Comparison of ENCODE assay signal across 29 cellular contexts in the genomic region with DNA sequence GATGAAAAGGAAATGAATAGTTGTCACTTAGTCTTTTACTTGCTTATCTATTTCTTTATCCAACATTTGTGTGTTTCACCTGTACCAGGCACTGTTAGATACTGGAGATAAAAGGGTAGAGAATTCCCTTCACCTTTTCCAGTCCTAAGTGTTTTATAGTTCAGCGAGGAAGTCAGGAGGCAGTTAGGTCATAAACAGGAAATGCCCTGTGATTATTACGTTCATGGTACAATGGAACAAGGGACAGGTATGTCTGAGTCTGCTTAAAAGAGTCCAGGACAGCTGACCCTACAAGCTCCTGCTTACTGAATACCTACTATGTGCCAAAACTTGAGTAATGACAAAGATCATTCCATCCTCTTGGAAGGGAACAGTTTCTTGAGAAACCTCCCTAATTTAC.
"Had no signal": no experiment of that assay in that cellular context is flagged by ENCODE, and none has a peak within 500 bp of the region (broad histone marks: within the 10 kb centered on the region; RNA-seq: fewer than 3 reads in every experiment).

No MANE protein-coding gene starts in this region.

- H3K36me3 Mint-ChIP-seq: immature natural killer cell; naive thymus-derived CD8-positive, alpha-beta T cell; stimulated activated effector memory CD8-positive, alpha-beta T cell treated with anti-CD3 and anti-CD28 coated beads, Interleukin-12 subunit alpha, Interleukin-12 subunit beta, amount 100 ng/mL, for 72 hours had no signal

- H3K27ac ChIP-seq: left ventricle myocardium inferior, prostate gland, skin epidermis, spleen, suprapubic skin, thoracic aorta, tibial artery, upper lobe of right lung had no signal

- H3K27ac Mint-ChIP-seq: immature natural killer cell; naive thymus-derived CD8-positive, alpha-beta T cell; nephron; stimulated activated effector memory CD8-positive, alpha-beta T cell treated with anti-CD3 and anti-CD28 coated beads, Interleukin-12 subunit alpha, Interleukin-12 subunit beta, amount 100 ng/mL, for 72 hours; stimulated activated naive CD8-positive, alpha-beta T cell treated with anti-CD3 and anti-CD28 coated beads, Interleukin-15, Interleukin-2, amounts not matched to agents 100 ng/mL and 50 ng/mL, for 24 hours had no signal

- H3K4me3 Mint-ChIP-seq: immature natural killer cell; naive thymus-derived CD8-positive, alpha-beta T cell; nephron; neural crest cell; stimulated activated effector memory CD8-positive, alpha-beta T cell treated with anti-CD3 and anti-CD28 coated beads, Interleukin-12 subunit alpha, Interleukin-12 subunit beta, amount 100 ng/mL, for 72 hours; stimulated activated naive CD8-positive, alpha-beta T cell treated with anti-CD3 and anti-CD28 coated beads, Interleukin-15, Interleukin-2, amounts not matched to agents 100 ng/mL and 50 ng/mL, for 24 hours had no signal

- H3K4me3 ChIP-seq: left ventricle myocardium inferior, lung, pancreas, prostate gland, skin epidermis, spleen, suprapubic skin, thoracic aorta, tibial artery, upper lobe of right lung had no signal

- H3K9me3 ChIP-seq: left ventricle myocardium inferior, pancreas, prostate gland, spleen, suprapubic skin, thoracic aorta, tibial artery, upper lobe of right lung had no signal

- FAIRE-seq: islet of Langerhans, kidney, pancreas, urothelium cell line had no signal

- H3K36me3 ChIP-seq: left ventricle myocardium inferior, pancreas, prostate gland, spleen, suprapubic skin, thoracic aorta, tibial artery, upper lobe of right lung had no signal

- H3K27me3 ChIP-seq: pancreas, spleen, suprapubic skin, tibial artery, upper lobe of right lung had no signal

- DNase-seq: hypothalamus; immature natural killer cell; kidney; left ventricle myocardium inferior; midbrain; naive thymus-derived CD8-positive, alpha-beta T cell; nucleus accumbens; pancreas; posterior cingulate gyrus; retina; right cardiac atrium; spleen; stimulated activated CD4-positive, alpha-beta T cell treated with anti-CD3 and anti-CD28 coated beads, Interleukin-4, amount 100 ng/mL, for 24 hours; stimulated activated naive CD4-positive, alpha-beta T cell; tibial artery; trophoblast cell; upper lobe of right lung had no signal

- H3K9me3 Mint-ChIP-seq: immature natural killer cell; naive thymus-derived CD8-positive, alpha-beta T cell; nephron; neural crest cell; stimulated activated effector memory CD8-positive, alpha-beta T cell treated with anti-CD3 and anti-CD28 coated beads, Interleukin-12 subunit alpha, Interleukin-12 subunit beta, amount 100 ng/mL, for 72 hours; stimulated activated naive CD8-positive, alpha-beta T cell treated with anti-CD3 and anti-CD28 coated beads, Interleukin-15, Interleukin-2, amounts not matched to agents 100 ng/mL and 50 ng/mL, for 24 hours had no signal

- H3K4me1 ChIP-seq: left ventricle myocardium inferior, pancreas, prostate gland, spleen, suprapubic skin, tibial artery, upper lobe of right lung had no signal

- H3K4me1 Mint-ChIP-seq: nephron; neural crest cell; stimulated activated effector memory CD8-positive, alpha-beta T cell treated with anti-CD3 and anti-CD28 coated beads, Interleukin-12 subunit alpha, Interleukin-12 subunit beta, amount 100 ng/mL, for 72 hours had no signal

- ATAC-seq: naive thymus-derived CD8-positive, alpha-beta T cell; right cardiac atrium; sciatic nerve; stimulated activated effector memory CD8-positive, alpha-beta T cell treated with anti-CD3 and anti-CD28 coated beads, Interleukin-12 subunit alpha, Interleukin-12 subunit beta, amount 100 ng/mL, for 72 hours; upper lobe of right lung had no signal
